In genomic region chr6:139028242-139028657, GRCh38 we compare ENCODE assay signal across 8 cellular contexts. TPM values are rescaled to one million over a fixed set of nuclear protein-coding genes. Genes with fewer than 3 reads are reported as not detected.
DNase-seq lines count a peak whose midpoint lies in the region; ATAC-seq and TF ChIP-seq lines count a peak whose summit lies in the region.

No MANE protein-coding gene starts in this region.

- DNase-seq in T-helper 1 cell: no peak
- DNase-seq in SJSA1 (ENCODE audit: low read depth in 1 of 2, low spot score in 2 of 2): no peak
- no peak for DNase-seq in glutamatergic neuron
- no peak for DNase-seq in activated gamma-delta T cell treated with Interleukin-2 at 50 U/mL for 16 hours
- DNase-seq in GM10248 (ENCODE audit: extremely low spot score): no peak

- peaks cover 9% of the 10 kb centered on the region; the same call in 1 of the 2 replicates for H3K4me1 ChIP-seq in SJSA1 (replicated peaks)
- H3K4me1 ChIP-seq in skeletal muscle satellite cell (ENCODE audit: control insufficient read depth, insufficient read depth, low read length): peaks cover 13% of the 10 kb centered on the region

- H3K36me3 ChIP-seq in SJSA1: peaks cover 9% of the 10 kb centered on the region
- no peaks in the 10 kb centered on the region for H3K36me3 ChIP-seq in skeletal muscle satellite cell (ENCODE audit: insufficient read depth, low read length)

- peaks cover 19% of the 10 kb centered on the region for H3K4me1 Mint-ChIP-seq in T-helper 1 cell treated with Interleukin-12 subunit alpha and Interleukin-12 subunit beta and Interleukin-4 antibody, amounts not matched to agents 30 μg/mL and 1 μg/mL, for 36 hours (ENCODE audit: low read depth)
- H3K4me1 Mint-ChIP-seq in glutamatergic neuron (ENCODE audit: low read depth, unreplicated experiment): peaks cover 16% of the 10 kb centered on the region

- H3K9ac ChIP-seq in skeletal muscle satellite cell (ENCODE audit: low read depth, low read length): peak overlapping the region; percentile 85

- peak overlapping the region; percentile 81 for H3K27ac Mint-ChIP-seq in T-helper 1 cell treated with Interleukin-12 subunit alpha and Interleukin-12 subunit beta and Interleukin-4 antibody, amounts not matched to agents 30 μg/mL and 1 μg/mL, for 36 hours
- H3K27ac Mint-ChIP-seq in glutamatergic neuron (ENCODE audit: unreplicated experiment): peak overlapping the region; percentile 95

- CTCF ChIA-PET in GM10248 (lab: Yijun Ruan, JAX): interaction anchor here (1.9 to 2.1 kb wide), 2 partner anchors 11 to 52 kb away, joined by 4 to 6 read pairs; no protein-coding TSS in a partner anchor

- ATAC-seq in HG02571 (IDR thresholded peaks at IDR 0.05; ENCODE audit: unreplicated experiment): peak; percentile 0

- no peak overlapping the region for H3K27ac ChIP-seq in SJSA1

- H3K27me3 ChIP-seq in SJSA1 (replicated peaks) (no peaks in the 10 kb centered on the region), skeletal muscle satellite cell (ENCODE audit: control insufficient read depth, insufficient read depth, low read length) (no peaks in the 10 kb centered on the region)

- TF ChIP-seq CTCF in glutamatergic neuron (IDR thresholded peaks at IDR 0.05; ENCODE audit: partially characterized antibody, unreplicated experiment): no peak
- TF ChIP-seq CTCF in GM10248 (IDR thresholded peaks at IDR 0.05; ENCODE audit: control extremely low read depth, extremely low read depth, low read depth, missing control alignments): no peak

- peak overlapping the region; percentile 93 for H3K4me3 Mint-ChIP-seq in T-helper 1 cell treated with Interleukin-12 subunit alpha and Interleukin-12 subunit beta and Interleukin-4 antibody, amounts not matched to agents 30 μg/mL and 1 μg/mL, for 36 hours
- peak overlapping the region; percentile 96 for H3K4me3 Mint-ChIP-seq in glutamatergic neuron (ENCODE audit: unreplicated experiment)

- H3K4me2 ChIP-seq in skeletal muscle satellite cell (ENCODE audit: low read length): peak overlapping the region; percentile 94

- H3K9me3 Mint-ChIP-seq in T-helper 1 cell treated with Interleukin-12 subunit alpha and Interleukin-12 subunit beta and Interleukin-4 antibody, amounts not matched to agents 30 μg/mL and 1 μg/mL, for 36 hours: no peaks in the 10 kb centered on the region
- peaks cover 12% of the 10 kb centered on the region for H3K9me3 Mint-ChIP-seq in glutamatergic neuron (ENCODE audit: unreplicated experiment)

- peaks cover 2% of the 10 kb centered on the region for H3K36me3 Mint-ChIP-seq in T-helper 1 cell treated with Interleukin-12 subunit alpha and Interleukin-12 subunit beta and Interleukin-4 antibody, amounts not matched to agents 30 μg/mL and 1 μg/mL, for 36 hours (ENCODE audit: low read depth)
- H3K36me3 Mint-ChIP-seq in glutamatergic neuron (ENCODE audit: unreplicated experiment): no peaks in the 10 kb centered on the region

- H3K9me3 ChIP-seq in SJSA1 (replicated peaks): no peaks in the 10 kb centered on the region
- H3K9me3 ChIP-seq in skeletal muscle satellite cell (replicated peaks; ENCODE audit: low read length): no peaks in the 10 kb centered on the region

- H3K27me3 Mint-ChIP-seq in T-helper 1 cell treated with Interleukin-12 subunit alpha and Interleukin-12 subunit beta and Interleukin-4 antibody, amounts not matched to agents 30 μg/mL and 1 μg/mL, for 36 hours (ENCODE audit: low read depth): no peaks in the 10 kb centered on the region
- H3K27me3 Mint-ChIP-seq in glutamatergic neuron (ENCODE audit: unreplicated experiment): peaks cover 5% of the 10 kb centered on the region

- POLR2A ChIA-PET in GM10248 (lab: Yijun Ruan, JAX): interaction anchor here (0.6 kb wide), 2 partner anchors 21 to 289 kb away, joined by 3 to 4 read pairs; no protein-coding TSS in a partner anchor

- peak overlapping the region; percentile 73 for H3K4me3 ChIP-seq in SJSA1
- peak overlapping the region; percentile 85 for H3K4me3 ChIP-seq in skeletal muscle satellite cell (ENCODE audit: low read length)

RNA-seq across cellular contexts. Expression of gene ABRACL, which starts 0.3 kb away (rescaled TPM):
- total RNA-seq in SJSA1 (2014; rRNA removed; shearing (Covaris generic)): 33.6 and 36.2 TPM in 2 replicates
- total RNA-seq in glutamatergic neuron (ENCODE audit: unreplicated experiment): 33.2 TPM
- total RNA-seq in skeletal muscle satellite cell (2012; rRNA removed): 61.8 and 75.0 TPM in 2 replicates

RNA-seq across cellular contexts. Expression of gene REPS1, which starts 40.2 kb away (rescaled TPM):
- total RNA-seq in SJSA1 (2014; rRNA removed; shearing (Covaris generic)): 26.2 and 27.1 TPM in 2 replicates
- 103 TPM for total RNA-seq in glutamatergic neuron (ENCODE audit: unreplicated experiment)
- total RNA-seq in skeletal muscle satellite cell (2012; rRNA removed): 58.3 and 71.9 TPM in 2 replicates
